19 cellular contexts compared by ENCODE assay signal in genomic region chr6:19231878-19232519, GRCh38.
DNase-seq lines count a peak whose midpoint lies in the region; ATAC-seq and TF ChIP-seq lines count a peak whose summit lies in the region.
"Had no signal": no experiment of that assay in that cellular context is flagged by ENCODE, and none has a peak within 500 bp of the region (broad histone marks: within the 10 kb centered on the region; RNA-seq: fewer than 3 reads in every experiment).

No MANE protein-coding gene starts in this region.

- no peaks in the 10 kb centered on the region for H3K79me2 ChIP-seq in mesendoderm (ENCODE audit: control insufficient read depth, insufficient read depth, low read length)

- H3K27ac Mint-ChIP-seq in chondrocyte (ENCODE audit: unreplicated experiment) = peak overlapping the region; percentile 72
- H3K27ac Mint-ChIP-seq: activated CD4-positive, alpha-beta T cell treated with anti-CD3 and anti-CD28 coated beads, Interleukin-2, amount 10 ng/mL, durations not matched to agents 7 days and 5 days; activated naive CD8-positive, alpha-beta T cell treated with anti-CD3 and anti-CD28 coated beads for 36 hours; IgD-negative memory B cell had no signal

- peaks cover 26% of the 10 kb centered on the region for H3K9me3 Mint-ChIP-seq in chondrocyte (ENCODE audit: low read depth)

- no peak overlapping the region for H4K5ac ChIP-seq in mesendoderm (ENCODE audit: low read length)

- no peak overlapping the region for H4K8ac ChIP-seq in mesendoderm (ENCODE audit: low read depth, low read length)

- no peak overlapping the region for H2AK5ac ChIP-seq in mesendoderm (ENCODE audit: low read length)

- no peak overlapping the region for H2BK120ac ChIP-seq in mesendoderm (ENCODE audit: low read depth, low read length)

- H3K9ac ChIP-seq in mesendoderm (ENCODE audit: low read length) = no peak overlapping the region
- H3K9ac ChIP-seq: SK-N-SH had no signal

- H3K79me1 ChIP-seq in mesendoderm (ENCODE audit: low read length) = no peaks in the 10 kb centered on the region

- no peak overlapping the region for H3K27ac ChIP-seq in mesendoderm (ENCODE audit: low read depth, low read length)
- H3K27ac ChIP-seq: gastrocnemius medialis, testis had no signal

- H3K36me3 Mint-ChIP-seq in chondrocyte (ENCODE audit: low read depth) = peaks cover 2% of the 10 kb centered on the region
- H3K36me3 Mint-ChIP-seq: activated naive CD8-positive, alpha-beta T cell treated with anti-CD3 and anti-CD28 coated beads for 36 hours; IgD-negative memory B cell had no signal

- H2BK5ac ChIP-seq in mesendoderm (ENCODE audit: low read length) = no peak overlapping the region

- POLR2A ChIA-PET in HEK293T (lab: Yijun Ruan, JAX) = no interaction called here

- no peak overlapping the region for H3K4ac ChIP-seq in mesendoderm (ENCODE audit: low read depth, low read length)

- H3K4me1 ChIP-seq in mesendoderm (ENCODE audit: control insufficient read depth, low read depth, low read length) = no peaks in the 10 kb centered on the region
- H3K4me1 ChIP-seq: BE2C, gastrocnemius medialis, testis had no signal

- no peaks in the 10 kb centered on the region for H3K36me3 ChIP-seq in mesendoderm (ENCODE audit: control insufficient read depth, insufficient read depth, low read length)
- H3K36me3 ChIP-seq: BE2C, gastrocnemius medialis had no signal

- H3K4me3 ChIP-seq in mesendoderm (ENCODE audit: low read length) = no peak overlapping the region
- H3K4me3 ChIP-seq: gastrocnemius medialis, testis had no signal

- no peak overlapping the region for H3K4me2 ChIP-seq in mesendoderm (ENCODE audit: low read length)
- H3K4me2 ChIP-seq: SK-N-SH had no signal

- TF ChIP-seq CTCF in chondrocyte (IDR thresholded peaks at IDR 0.05) = no peak

- peak overlapping the region; percentile 3 for H3K4me3 Mint-ChIP-seq in chondrocyte (ENCODE audit: unreplicated experiment)
- H3K4me3 Mint-ChIP-seq: activated CD4-positive, alpha-beta T cell treated with anti-CD3 and anti-CD28 coated beads, Interleukin-2, amount 10 ng/mL, durations not matched to agents 7 days and 5 days; activated naive CD8-positive, alpha-beta T cell treated with anti-CD3 and anti-CD28 coated beads for 36 hours; central memory CD8-positive, alpha-beta T cell; IgD-negative memory B cell had no signal

- H3K18ac ChIP-seq in mesendoderm (ENCODE audit: low read length) = no peak overlapping the region

- no CpG with 5 or more reads among the region's 5 CpGs for WGBS in mesendoderm (ENCODE audit: extremely low coverage, insufficient coverage, low lambda C conversion rate)

- DNase-seq in NCI-H2196 treated with DMSO at 0.1 percent for 48 hours (lab: John Stamatoyannopoulos, UW; ENCODE audit: unreplicated experiment) (peak; percentile 16), chondrocyte (ENCODE audit: low spot score) (no peak), middle frontal gyrus (ENCODE audit: extremely low spot score, low spot score) (peak; percentile 14), superior temporal gyrus (ENCODE audit: extremely low spot score) (peak; percentile 64), HEK293T (ENCODE audit: extremely low spot score) (no peak), mesendoderm (no peak)
- no peak for DNase-seq in stimulated activated CD4-positive, alpha-beta T cell treated with anti-CD3 and anti-CD28 coated beads, Interleukin-4, amount 100 ng/mL, for 24 hours
- DNase-seq: activated CD4-positive, alpha-beta T cell treated with anti-CD3 and anti-CD28 coated beads, Interleukin-2, amount 10 ng/mL, durations not matched to agents 7 days and 5 days; activated naive CD8-positive, alpha-beta T cell treated with anti-CD3 and anti-CD28 coated beads for 36 hours; activated T-cell treated with anti-CD3 and anti-CD28 coated beads for 4 hours; BE2C; DMS 273 treated with DMSO at 0.1 percent for 48 hours; gastrocnemius medialis; OCI-M1; SK-N-SH; testis had no signal

- CTCF ChIA-PET in HEK293T (lab: Yijun Ruan, JAX) = interaction anchor here (0.7 kb wide), 1 partner anchor 258 kb away, joined by 4 read pairs; no protein-coding TSS in a partner anchor

- peaks cover 13% of the 10 kb centered on the region for H3K4me1 Mint-ChIP-seq in chondrocyte (ENCODE audit: low read depth)
- H3K4me1 Mint-ChIP-seq: activated CD4-positive, alpha-beta T cell treated with anti-CD3 and anti-CD28 coated beads, Interleukin-2, amount 10 ng/mL, durations not matched to agents 7 days and 5 days; activated naive CD8-positive, alpha-beta T cell treated with anti-CD3 and anti-CD28 coated beads for 36 hours; central memory CD8-positive, alpha-beta T cell; IgD-negative memory B cell had no signal

- H3K56ac ChIP-seq in mesendoderm (ENCODE audit: low read length) = no peak overlapping the region

- no peak for ATAC-seq in GM19467 (IDR thresholded peaks at IDR 0.05; ENCODE audit: unreplicated experiment)
- ATAC-seq: gastrocnemius medialis had no signal

- H3K27me3 Mint-ChIP-seq in chondrocyte (ENCODE audit: low read depth) = no peaks in the 10 kb centered on the region
- H3K27me3 Mint-ChIP-seq: activated CD4-positive, alpha-beta T cell treated with anti-CD3 and anti-CD28 coated beads, Interleukin-2, amount 10 ng/mL, durations not matched to agents 7 days and 5 days; activated naive CD8-positive, alpha-beta T cell treated with anti-CD3 and anti-CD28 coated beads for 36 hours; central memory CD8-positive, alpha-beta T cell; IgD-negative memory B cell had no signal

- no peak overlapping the region for H2BK15ac ChIP-seq in mesendoderm (replicated peaks; ENCODE audit: low read depth)

- no peak overlapping the region for H3K23ac ChIP-seq in mesendoderm (ENCODE audit: low read length)

- H3K27me3 ChIP-seq in mesendoderm (ENCODE audit: insufficient read depth, low read length, poor library complexity) = no peaks in the 10 kb centered on the region
- H3K27me3 ChIP-seq: BE2C, gastrocnemius medialis, testis had no signal

TF ChIP-seq in HEK293T, 16 proteins besides CTCF, POLR2A, EP300 and RAD21:
- TF ChIP-seq PKNOX1 (IDR thresholded peaks at IDR 0.05) (no peak), SUZ12 (IDR thresholded peaks at IDR 0.05) (no peak), ARNT (IDR thresholded peaks at IDR 0.05) (no peak), HDGF (IDR thresholded peaks at IDR 0.05; ENCODE audit: borderline replicate concordance) (no peak), BHLHE40 (IDR thresholded peaks at IDR 0.05; ENCODE audit: borderline replicate concordance) (no peak), FOXM1 (IDR thresholded peaks at IDR 0.05; ENCODE audit: borderline replicate concordance) (no peak), ZNF384 (IDR thresholded peaks at IDR 0.05) (no peak), LEF1 (IDR thresholded peaks at IDR 0.05; ENCODE audit: borderline replicate concordance) (no peak), ELF4 (IDR thresholded peaks at IDR 0.05) (no peak), TARDBP (IDR thresholded peaks at IDR 0.05) (no peak), CTBP1 (IDR thresholded peaks at IDR 0.05; ENCODE audit: borderline replicate concordance) (no peak), FOXA1 (IDR thresholded peaks at IDR 0.05) (no peak), FOXK2 (IDR thresholded peaks at IDR 0.05) (no peak)

Comparison
In these comparisons a context has a peak if more than half of its experiments do, and no peak if none do; other contexts are left out.
1. DNase-seq: peak in NCI-H2196 treated with DMSO at 0.1 percent for 48 hours (single experiment), middle frontal gyrus (single experiment) and superior temporal gyrus (single experiment); none in chondrocyte (single experiment), HEK293T (single experiment), mesendoderm (single experiment) and stimulated activated CD4-positive, alpha-beta T cell treated with anti-CD3 and anti-CD28 coated beads, Interleukin-4, amount 100 ng/mL, for 24 hours (single experiment).